Comparison of ENCODE assay signal across 3 cellular contexts in the genomic region with DNA sequence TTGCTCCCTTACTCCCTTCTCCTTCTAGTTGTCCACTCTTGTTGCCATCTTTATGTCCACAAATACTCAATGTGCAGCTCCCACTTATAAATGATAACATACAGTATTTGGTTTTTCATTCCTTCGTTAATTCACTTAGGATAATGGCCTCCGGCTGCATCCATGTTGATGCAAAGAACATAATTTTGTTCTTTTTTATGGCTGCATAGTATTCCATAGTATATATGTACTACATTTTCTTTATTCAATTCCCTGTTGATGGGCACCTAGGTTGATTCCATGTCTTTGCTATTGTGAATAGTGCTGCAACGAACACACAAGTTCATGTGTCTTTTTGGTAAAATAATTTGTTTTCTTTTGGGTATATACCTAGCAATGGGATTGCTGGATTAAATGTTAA.
TF ChIP-seq lines count a peak whose summit lies in the region.

No MANE protein-coding gene starts in this region.

TF ChIP-seq in HEK293, 187 proteins besides CTCF, POLR2A, EP300 and RAD21:
- TF ChIP-seq ZNF19 (tag by site-specific recombination; IDR thresholded peaks at IDR 0.05; ENCODE audit: low read depth) (no peak), RBAK (tag by site-specific recombination; IDR thresholded peaks at IDR 0.05) (no peak), ZNF146 (tag by site-specific recombination; IDR thresholded peaks at IDR 0.05) (peak; percentile 87)
- TF ChIP-seq, protein P1, sequence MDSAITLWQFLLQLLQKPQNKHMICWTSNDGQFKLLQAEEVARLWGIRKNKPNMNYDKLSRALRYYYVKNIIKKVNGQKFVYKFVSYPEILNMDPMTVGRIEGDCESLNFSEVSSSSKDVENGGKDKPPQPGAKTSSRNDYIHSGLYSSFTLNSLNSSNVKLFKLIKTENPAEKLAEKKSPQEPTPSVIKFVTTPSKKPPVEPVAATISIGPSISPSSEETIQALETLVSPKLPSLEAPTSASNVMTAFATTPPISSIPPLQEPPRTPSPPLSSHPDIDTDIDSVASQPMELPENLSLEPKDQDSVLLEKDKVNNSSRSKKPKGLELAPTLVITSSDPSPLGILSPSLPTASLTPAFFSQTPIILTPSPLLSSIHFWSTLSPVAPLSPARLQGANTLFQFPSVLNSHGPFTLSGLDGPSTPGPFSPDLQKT (IDR thresholded peaks at IDR 0.05; ENCODE audit: borderline replicate concordance, low read depth, low read length): no peak

TF ChIP-seq in GM12878, 131 proteins besides CTCF, POLR2A, EP300 and RAD21 (continues in another document):
- no peak for TF ChIP-seq MLLT1 (IDR thresholded peaks at IDR 0.05)
- no peak for TF ChIP-seq ESRRA (IDR thresholded peaks at IDR 0.05; ENCODE audit: low read length)
- TF ChIP-seq ZZZ3 (IDR thresholded peaks at IDR 0.05; ENCODE audit: control insufficient read depth, insufficient read length, low read depth): no peak
- no peak for TF ChIP-seq CBFB (IDR thresholded peaks at IDR 0.05; ENCODE audit: low read depth)
- TF ChIP-seq FOXM1 (IDR thresholded peaks at IDR 0.05; ENCODE audit: low read depth, low read length): no peak
- no peak for TF ChIP-seq BACH1 (IDR thresholded peaks at IDR 0.05; ENCODE audit: borderline replicate concordance)
- TF ChIP-seq, protein P2, sequence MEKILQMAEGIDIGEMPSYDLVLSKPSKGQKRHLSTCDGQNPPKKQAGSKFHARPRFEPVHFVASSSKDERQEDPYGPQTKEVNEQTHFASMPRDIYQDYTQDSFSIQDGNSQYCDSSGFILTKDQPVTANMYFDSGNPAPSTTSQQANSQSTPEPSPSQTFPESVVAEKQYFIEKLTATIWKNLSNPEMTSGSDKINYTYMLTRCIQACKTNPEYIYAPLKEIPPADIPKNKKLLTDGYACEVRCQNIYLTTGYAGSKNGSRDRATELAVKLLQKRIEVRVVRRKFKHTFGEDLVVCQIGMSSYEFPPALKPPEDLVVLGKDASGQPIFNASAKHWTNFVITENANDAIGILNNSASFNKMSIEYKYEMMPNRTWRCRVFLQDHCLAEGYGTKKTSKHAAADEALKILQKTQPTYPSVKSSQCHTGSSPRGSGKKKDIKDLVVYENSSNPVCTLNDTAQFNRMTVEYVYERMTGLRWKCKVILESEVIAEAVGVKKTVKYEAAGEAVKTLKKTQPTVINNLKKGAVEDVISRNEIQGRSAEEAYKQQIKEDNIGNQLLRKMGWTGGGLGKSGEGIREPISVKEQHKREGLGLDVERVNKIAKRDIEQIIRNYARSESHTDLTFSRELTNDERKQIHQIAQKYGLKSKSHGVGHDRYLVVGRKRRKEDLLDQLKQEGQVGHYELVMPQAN (conservative IDR thresholded peaks at IDR 0.05): no peak
- TF ChIP-seq SIN3A (IDR thresholded peaks at IDR 0.05; ENCODE audit: low read depth, low read length): no peak
- TF ChIP-seq MEF2A (IDR thresholded peaks at IDR 0.05; ENCODE audit: insufficient read depth, low read depth, low read length): no peak
- TF ChIP-seq, protein P3, sequence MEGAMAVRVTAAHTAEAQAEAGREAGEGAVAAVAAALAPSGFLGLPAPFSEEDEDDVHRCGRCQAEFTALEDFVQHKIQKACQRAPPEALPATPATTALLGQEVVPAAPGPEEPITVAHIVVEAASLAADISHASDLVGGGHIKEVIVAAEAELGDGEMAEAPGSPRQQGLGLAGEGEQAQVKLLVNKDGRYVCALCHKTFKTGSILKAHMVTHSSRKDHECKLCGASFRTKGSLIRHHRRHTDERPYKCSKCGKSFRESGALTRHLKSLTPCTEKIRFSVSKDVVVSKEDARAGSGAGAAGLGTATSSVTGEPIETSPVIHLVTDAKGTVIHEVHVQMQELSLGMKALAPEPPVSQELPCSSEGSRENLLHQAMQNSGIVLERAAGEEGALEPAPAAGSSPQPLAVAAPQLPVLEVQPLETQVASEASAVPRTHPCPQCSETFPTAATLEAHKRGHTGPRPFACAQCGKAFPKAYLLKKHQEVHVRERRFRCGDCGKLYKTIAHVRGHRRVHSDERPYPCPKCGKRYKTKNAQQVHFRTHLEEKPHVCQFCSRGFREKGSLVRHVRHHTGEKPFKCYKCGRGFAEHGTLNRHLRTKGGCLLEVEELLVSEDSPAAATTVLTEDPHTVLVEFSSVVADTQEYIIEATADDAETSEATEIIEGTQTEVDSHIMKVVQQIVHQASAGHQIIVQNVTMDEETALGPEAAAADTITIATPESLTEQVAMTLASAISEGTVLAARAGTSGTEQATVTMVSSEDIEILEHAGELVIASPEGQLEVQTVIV (IDR thresholded peaks at IDR 0.05; ENCODE audit: borderline replicate concordance, partially characterized antibody): no peak
- TF ChIP-seq FOS (IDR thresholded peaks at IDR 0.05; ENCODE audit: borderline replicate concordance, extremely low read depth, insufficient read length): no peak
- TF ChIP-seq IRF5 (IDR thresholded peaks at IDR 0.05; ENCODE audit: borderline replicate concordance): no peak
- no peak for TF ChIP-seq GATAD2B (conservative IDR thresholded peaks at IDR 0.05; ENCODE audit: low read depth)
- TF ChIP-seq, protein P4, sequence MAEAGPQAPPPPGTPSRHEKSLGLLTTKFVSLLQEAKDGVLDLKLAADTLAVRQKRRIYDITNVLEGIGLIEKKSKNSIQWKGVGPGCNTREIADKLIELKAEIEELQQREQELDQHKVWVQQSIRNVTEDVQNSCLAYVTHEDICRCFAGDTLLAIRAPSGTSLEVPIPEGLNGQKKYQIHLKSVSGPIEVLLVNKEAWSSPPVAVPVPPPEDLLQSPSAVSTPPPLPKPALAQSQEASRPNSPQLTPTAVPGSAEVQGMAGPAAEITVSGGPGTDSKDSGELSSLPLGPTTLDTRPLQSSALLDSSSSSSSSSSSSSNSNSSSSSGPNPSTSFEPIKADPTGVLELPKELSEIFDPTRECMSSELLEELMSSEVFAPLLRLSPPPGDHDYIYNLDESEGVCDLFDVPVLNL (IDR thresholded peaks at IDR 0.05; ENCODE audit: low read depth, low read length): no peak

TF ChIP-seq in H1, 55 proteins besides CTCF, POLR2A, EP300 and RAD21:
- peak; percentile 62; the same call in 1 of the 2 replicates for TF ChIP-seq KDM1A (IDR thresholded peaks at IDR 0.05; ENCODE audit: borderline replicate concordance, low read length)
- TF ChIP-seq TAF1 (IDR thresholded peaks at IDR 0.05; ENCODE audit: low read depth, low read length): no peak
TF ChIP-seq in H1: peak in this region for 1.
